In the genomic region with DNA sequence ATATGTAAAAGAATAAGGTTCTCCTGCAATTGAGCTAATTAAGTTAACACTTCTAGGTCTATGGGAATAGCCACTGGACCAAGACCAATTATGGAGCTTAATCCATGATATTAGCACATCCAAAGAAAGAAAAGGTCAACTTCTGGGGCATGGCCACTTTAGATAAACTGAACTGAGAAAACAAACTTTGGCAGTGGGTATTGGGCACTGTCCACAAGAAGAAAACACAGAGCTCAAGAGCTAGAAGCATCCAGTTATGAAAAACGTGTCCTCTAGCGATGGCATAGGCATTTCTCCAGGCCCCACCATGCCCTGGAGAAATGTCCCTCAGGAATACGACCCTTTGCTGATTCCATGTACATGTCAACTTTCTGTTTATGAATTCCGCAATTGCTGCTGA, we compare ENCODE assay signal across 7 cellular contexts.
"Had no signal": no experiment of that assay in that cellular context is flagged by ENCODE, and none has a peak within 500 bp of the region (broad histone marks: within the 10 kb centered on the region; RNA-seq: fewer than 3 reads in every experiment).

No MANE protein-coding gene starts in this region.

- DNase-seq: GM23248, GOT3, H7, HFFc6 had no signal

- H2AFZ ChIP-seq: GM23248 had no signal

- H3K9ac ChIP-seq: GM23248 had no signal

- H3K36me3 ChIP-seq: HAP-1 had no signal

- ATAC-seq: HCT116 had no signal

- H3K4me3 ChIP-seq: GM23248, HAP-1 had no signal

- H3K9me3 ChIP-seq: HAP-1 had no signal

- H3K4me1 ChIP-seq: HAP-1 had no signal

- H3K27ac ChIP-seq: GM23248, HL-60 had no signal
